Comparison of ENCODE assay signal across 27 cellular contexts in genomic region chr5:636951-637350, GRCh38. TPM values are rescaled to one million over a fixed set of nuclear protein-coding genes. Genes with fewer than 3 reads are reported as not detected.
DNase-seq lines count a peak whose midpoint lies in the region; ATAC-seq, FAIRE-seq and TF ChIP-seq lines count a peak whose summit lies in the region.
"Had no signal": no experiment of that assay in that cellular context is flagged by ENCODE, and none has a peak within 500 bp of the region (broad histone marks: within the 10 kb centered on the region; RNA-seq: fewer than 3 reads in every experiment).

No MANE protein-coding gene starts in this region.

- FAIRE-seq in urothelium cell line (lab: Jason Lieb, UNC) = peak; percentile 90
- FAIRE-seq: RCC 7860 had no signal

- H3K9me3 Mint-ChIP-seq in activated T-cell treated with anti-CD3 and anti-CD28 coated beads, Interleukin-2, amount 50 U/mL, for 24 hours = no peaks in the 10 kb centered on the region
- no peaks in the 10 kb centered on the region for H3K9me3 Mint-ChIP-seq in activated T-cell treated with anti-CD3 and anti-CD28 coated beads, Interleukin-2, amount 50 U/mL, for 4 hours
- H3K9me3 Mint-ChIP-seq: CD8-positive, alpha-beta memory T cell had no signal

- no peak overlapping the region for H3K4me3 Mint-ChIP-seq in activated T-cell treated with anti-CD3 and anti-CD28 coated beads, Interleukin-2, amount 50 U/mL, for 24 hours
- no peak overlapping the region for H3K4me3 Mint-ChIP-seq in activated T-cell treated with anti-CD3 and anti-CD28 coated beads, Interleukin-2, amount 50 U/mL, for 4 hours
- H3K4me3 Mint-ChIP-seq: CD14-positive monocyte; CD8-positive, alpha-beta memory T cell had no signal

- TF ChIP-seq CTCF in colonic mucosa (IDR thresholded peaks at IDR 0.05) = no peak

- no peak overlapping the region for H3K4me3 ChIP-seq in colonic mucosa

- peaks cover 83% of the 10 kb centered on the region for H3K36me3 Mint-ChIP-seq in activated T-cell treated with anti-CD3 and anti-CD28 coated beads, Interleukin-2, amount 50 U/mL, for 24 hours (ENCODE audit: low read depth)
- peaks cover 38% of the 10 kb centered on the region for H3K36me3 Mint-ChIP-seq in activated T-cell treated with anti-CD3 and anti-CD28 coated beads, Interleukin-2, amount 50 U/mL, for 4 hours (ENCODE audit: insufficient read depth)

- no peak for ATAC-seq in activated T-cell treated with anti-CD3 and anti-CD28 coated beads, Interleukin-2, amount 50 U/mL, for 4 hours
- ATAC-seq in HG02970 (IDR thresholded peaks at IDR 0.05; ENCODE audit: low FRiP score, unreplicated experiment) = no peak
- ATAC-seq: HCT116 had no signal

- DNase-seq in activated T-cell treated with anti-CD3 and anti-CD28 coated beads, Interleukin-2, amount 50 U/mL, for 24 hours = peak; percentile 5
- no peak for DNase-seq in activated T-cell treated with anti-CD3 and anti-CD28 coated beads, Interleukin-2, amount 50 U/mL, for 4 hours
- peak; percentile 10 for DNase-seq in colonic mucosa
- peak; percentile 62 for DNase-seq in posterior vena cava (ENCODE audit: low spot score)
- DNase-seq in urothelium cell line (ENCODE audit: low spot score) = no peak
- no peak for DNase-seq in NCI-H1092 (lab: John Stamatoyannopoulos, UW)
- DNase-seq in DMS53 treated with DMSO at 0.1 percent for 48 hours (lab: John Stamatoyannopoulos, UW; ENCODE audit: unreplicated experiment) = no peak
- DNase-seq: 8988T, ACHN, BE2C, Calu3, DMS153, Karpas-422, NCI-H1105, NCI-H1436 treated with DMSO at 0.1 percent for 48 hours, NCI-H1930, NCI-H2107, NCI-H446, NCI-H524 treated with DMSO at 0.1 percent for 48 hours, NCI-H774, SIG-M5 had no signal

- no peaks in the 10 kb centered on the region for H3K4me1 ChIP-seq in colonic mucosa
- H3K4me1 ChIP-seq: BE2C had no signal

- H3K27ac ChIP-seq in colonic mucosa = no peak overlapping the region
- H3K27ac ChIP-seq: HL-60 had no signal

- H3K36me3 ChIP-seq in colonic mucosa = peaks cover 4% of the 10 kb centered on the region

- intact Hi-C loops in colonic mucosa (cut with DNase I) = no loop called here
- intact Hi-C loops in posterior vena cava (cut with DNase I) = no loop called here

- no peaks in the 10 kb centered on the region for H3K4me1 Mint-ChIP-seq in activated T-cell treated with anti-CD3 and anti-CD28 coated beads, Interleukin-2, amount 50 U/mL, for 24 hours (ENCODE audit: low read depth)
- H3K4me1 Mint-ChIP-seq in activated T-cell treated with anti-CD3 and anti-CD28 coated beads, Interleukin-2, amount 50 U/mL, for 4 hours (ENCODE audit: low read depth) = no peaks in the 10 kb centered on the region
- H3K4me1 Mint-ChIP-seq: CD14-positive monocyte; CD8-positive, alpha-beta memory T cell had no signal

- H3K27me3 Mint-ChIP-seq in activated T-cell treated with anti-CD3 and anti-CD28 coated beads, Interleukin-2, amount 50 U/mL, for 24 hours = no peaks in the 10 kb centered on the region
- H3K27me3 Mint-ChIP-seq in activated T-cell treated with anti-CD3 and anti-CD28 coated beads, Interleukin-2, amount 50 U/mL, for 4 hours (ENCODE audit: low read depth) = no peaks in the 10 kb centered on the region
- H3K27me3 Mint-ChIP-seq: CD8-positive, alpha-beta memory T cell had no signal

- no peaks in the 10 kb centered on the region for H3K27me3 ChIP-seq in colonic mucosa
- H3K27me3 ChIP-seq: BE2C had no signal

- no peak overlapping the region for H3K9ac ChIP-seq in colonic mucosa (ENCODE audit: low read depth in 2 of 2, low read length in 2 of 2)

- H3K27ac Mint-ChIP-seq in activated T-cell treated with anti-CD3 and anti-CD28 coated beads, Interleukin-2, amount 50 U/mL, for 24 hours = no peak overlapping the region
- H3K27ac Mint-ChIP-seq: CD14-positive monocyte had no signal

- no peaks in the 10 kb centered on the region for H3K9me3 ChIP-seq in colonic mucosa
- H3K9me3 ChIP-seq: BE2C had no signal

RNA-seq across cellular contexts. Expression of gene CEP72, which starts 24.8 kb away (rescaled TPM):
- total RNA-seq in activated T-cell treated with anti-CD3 and anti-CD28 coated beads, Interleukin-2, amount 50 U/mL, for 4 hours = 10 to 100 TPM; 19.7 to 20.4 (median 19.9) TPM
- total RNA-seq in colonic mucosa = 10 to 100 TPM in 1 of 2 donors, 1 to 10 TPM in 1; 3.8 to 21.0 TPM
- 1 to 10 TPM; 1.9 to 2.4 TPM for total RNA-seq in posterior vena cava

RNA-seq across cellular contexts. Expression of gene TPPP, which starts 56.2 kb away (rescaled TPM):
- total RNA-seq in activated T-cell treated with anti-CD3 and anti-CD28 coated beads, Interleukin-2, amount 50 U/mL, for 4 hours = under 1 TPM; 0.08 to 0.19 (median 0.08) TPM
- total RNA-seq in colonic mucosa (1 to 10 TPM; 1.7 to 4.0 TPM), posterior vena cava (10 to 100 TPM in 1 of 2 donors, 1 to 10 TPM in 1; 9.8 to 10.8 TPM)

Comparison
In these comparisons a context has a peak if more than half of its experiments do, and no peak if none do; other contexts are left out.
1. DNase-seq: peak in activated T-cell treated with anti-CD3 and anti-CD28 coated beads, Interleukin-2, amount 50 U/mL, for 24 hours (single experiment), colonic mucosa (single experiment) and posterior vena cava (single experiment); none in activated T-cell treated with anti-CD3 and anti-CD28 coated beads, Interleukin-2, amount 50 U/mL, for 4 hours (single experiment), urothelium cell line (single experiment), NCI-H1092 (single experiment) and DMS53 treated with DMSO at 0.1 percent for 48 hours (single experiment).